1 cellular context compared by ENCODE assay signal in the genomic region with DNA sequence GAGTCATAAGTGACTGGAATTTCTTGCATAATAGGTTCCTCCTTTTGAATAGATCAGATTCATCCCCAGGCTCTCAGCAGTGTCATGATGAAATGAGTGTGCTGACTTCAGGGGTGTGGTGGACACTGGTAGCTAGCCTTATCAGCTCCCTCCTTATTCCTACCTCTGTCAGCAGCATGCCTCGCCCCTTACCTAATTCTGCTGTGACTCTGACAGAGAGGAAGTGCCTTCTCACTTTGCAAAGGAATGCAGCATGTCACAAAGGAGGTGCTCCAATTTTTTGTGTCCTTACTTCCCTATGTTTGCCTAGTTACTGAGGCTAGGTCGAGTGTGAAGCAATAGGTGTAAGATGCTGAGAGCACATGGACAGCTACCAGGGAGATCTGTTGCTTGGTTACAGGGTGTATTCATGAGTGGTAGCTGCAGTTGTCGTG.
TF ChIP-seq lines count a peak whose summit lies in the region.

No MANE protein-coding gene starts in this region.

TF ChIP-seq in GM23338, 12 proteins besides CTCF, POLR2A, EP300 and RAD21 (continued from another document):
- TF ChIP-seq, protein P1, sequence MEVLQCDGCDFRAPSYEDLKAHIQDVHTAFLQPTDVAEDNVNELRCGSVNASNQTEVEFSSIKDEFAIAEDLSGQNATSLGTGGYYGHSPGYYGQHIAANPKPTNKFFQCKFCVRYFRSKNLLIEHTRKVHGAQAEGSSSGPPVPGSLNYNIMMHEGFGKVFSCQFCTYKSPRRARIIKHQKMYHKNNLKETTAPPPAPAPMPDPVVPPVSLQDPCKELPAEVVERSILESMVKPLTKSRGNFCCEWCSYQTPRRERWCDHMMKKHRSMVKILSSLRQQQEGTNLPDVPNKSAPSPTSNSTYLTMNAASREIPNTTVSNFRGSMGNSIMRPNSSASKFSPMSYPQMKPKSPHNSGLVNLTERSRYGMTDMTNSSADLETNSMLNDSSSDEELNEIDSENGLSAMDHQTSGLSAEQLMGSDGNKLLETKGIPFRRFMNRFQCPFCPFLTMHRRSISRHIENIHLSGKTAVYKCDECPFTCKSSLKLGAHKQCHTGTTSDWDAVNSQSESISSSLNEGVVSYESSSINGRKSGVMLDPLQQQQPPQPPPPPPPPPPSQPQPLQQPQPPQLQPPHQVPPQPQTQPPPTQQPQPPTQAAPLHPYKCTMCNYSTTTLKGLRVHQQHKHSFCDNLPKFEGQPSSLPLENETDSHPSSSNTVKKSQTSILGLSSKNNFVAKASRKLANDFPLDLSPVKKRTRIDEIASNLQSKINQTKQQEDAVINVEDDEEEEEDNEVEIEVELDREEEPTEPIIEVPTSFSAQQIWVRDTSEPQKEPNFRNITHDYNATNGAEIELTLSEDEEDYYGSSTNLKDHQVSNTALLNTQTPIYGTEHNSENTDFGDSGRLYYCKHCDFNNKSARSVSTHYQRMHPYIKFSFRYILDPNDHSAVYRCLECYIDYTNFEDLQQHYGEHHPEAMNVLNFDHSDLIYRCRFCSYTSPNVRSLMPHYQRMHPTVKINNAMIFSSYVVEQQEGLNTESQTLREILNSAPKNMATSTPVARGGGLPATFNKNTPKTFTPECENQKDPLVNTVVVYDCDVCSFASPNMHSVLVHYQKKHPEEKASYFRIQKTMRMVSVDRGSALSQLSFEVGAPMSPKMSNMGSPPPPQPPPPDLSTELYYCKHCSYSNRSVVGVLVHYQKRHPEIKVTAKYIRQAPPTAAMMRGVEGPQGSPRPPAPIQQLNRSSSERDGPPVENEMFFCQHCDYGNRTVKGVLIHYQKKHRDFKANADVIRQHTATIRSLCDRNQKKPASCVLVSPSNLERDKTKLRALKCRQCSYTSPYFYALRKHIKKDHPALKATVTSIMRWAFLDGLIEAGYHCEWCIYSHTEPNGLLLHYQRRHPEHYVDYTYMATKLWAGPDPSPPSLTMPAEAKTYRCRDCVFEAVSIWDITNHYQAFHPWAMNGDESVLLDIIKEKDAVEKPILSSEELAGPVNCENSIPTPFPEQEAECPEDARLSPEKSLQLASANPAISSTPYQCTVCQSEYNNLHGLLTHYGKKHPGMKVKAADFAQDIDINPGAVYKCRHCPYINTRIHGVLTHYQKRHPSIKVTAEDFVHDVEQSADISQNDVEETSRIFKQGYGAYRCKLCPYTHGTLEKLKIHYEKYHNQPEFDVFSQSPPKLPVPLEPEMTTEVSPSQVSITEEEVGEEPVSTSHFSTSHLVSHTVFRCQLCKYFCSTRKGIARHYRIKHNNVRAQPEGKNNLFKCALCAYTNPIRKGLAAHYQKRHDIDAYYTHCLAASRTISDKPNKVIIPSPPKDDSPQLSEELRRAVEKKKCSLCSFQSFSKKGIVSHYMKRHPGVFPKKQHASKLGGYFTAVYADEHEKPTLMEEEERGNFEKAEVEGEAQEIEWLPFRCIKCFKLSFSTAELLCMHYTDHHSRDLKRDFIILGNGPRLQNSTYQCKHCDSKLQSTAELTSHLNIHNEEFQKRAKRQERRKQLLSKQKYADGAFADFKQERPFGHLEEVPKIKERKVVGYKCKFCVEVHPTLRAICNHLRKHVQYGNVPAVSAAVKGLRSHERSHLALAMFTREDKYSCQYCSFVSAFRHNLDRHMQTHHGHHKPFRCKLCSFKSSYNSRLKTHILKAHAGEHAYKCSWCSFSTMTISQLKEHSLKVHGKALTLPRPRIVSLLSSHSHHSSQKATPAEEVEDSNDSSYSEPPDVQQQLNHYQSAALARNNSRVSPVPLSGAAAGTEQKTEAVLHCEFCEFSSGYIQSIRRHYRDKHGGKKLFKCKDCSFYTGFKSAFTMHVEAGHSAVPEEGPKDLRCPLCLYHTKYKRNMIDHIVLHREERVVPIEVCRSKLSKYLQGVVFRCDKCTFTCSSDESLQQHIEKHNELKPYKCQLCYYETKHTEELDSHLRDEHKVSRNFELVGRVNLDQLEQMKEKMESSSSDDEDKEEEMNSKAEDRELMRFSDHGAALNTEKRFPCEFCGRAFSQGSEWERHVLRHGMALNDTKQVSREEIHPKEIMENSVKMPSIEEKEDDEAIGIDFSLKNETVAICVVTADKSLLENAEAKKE (CRISPR knock-in tag; IDR thresholded peaks at IDR 0.05), result no peak
- no peak for TF ChIP-seq STAT1 (IDR thresholded peaks at IDR 0.05; ENCODE audit: unreplicated experiment)
- no peak for TF ChIP-seq EZH2 (IDR thresholded peaks at IDR 0.05; ENCODE audit: low read depth, unreplicated experiment)
- TF ChIP-seq CREB1 (CRISPR knock-in tag; IDR thresholded peaks at IDR 0.05; ENCODE audit: low read depth), result no peak
- TF ChIP-seq ZNF114 (CRISPR knock-in tag; IDR thresholded peaks at IDR 0.05), result no peak
- TF ChIP-seq, protein P2, sequence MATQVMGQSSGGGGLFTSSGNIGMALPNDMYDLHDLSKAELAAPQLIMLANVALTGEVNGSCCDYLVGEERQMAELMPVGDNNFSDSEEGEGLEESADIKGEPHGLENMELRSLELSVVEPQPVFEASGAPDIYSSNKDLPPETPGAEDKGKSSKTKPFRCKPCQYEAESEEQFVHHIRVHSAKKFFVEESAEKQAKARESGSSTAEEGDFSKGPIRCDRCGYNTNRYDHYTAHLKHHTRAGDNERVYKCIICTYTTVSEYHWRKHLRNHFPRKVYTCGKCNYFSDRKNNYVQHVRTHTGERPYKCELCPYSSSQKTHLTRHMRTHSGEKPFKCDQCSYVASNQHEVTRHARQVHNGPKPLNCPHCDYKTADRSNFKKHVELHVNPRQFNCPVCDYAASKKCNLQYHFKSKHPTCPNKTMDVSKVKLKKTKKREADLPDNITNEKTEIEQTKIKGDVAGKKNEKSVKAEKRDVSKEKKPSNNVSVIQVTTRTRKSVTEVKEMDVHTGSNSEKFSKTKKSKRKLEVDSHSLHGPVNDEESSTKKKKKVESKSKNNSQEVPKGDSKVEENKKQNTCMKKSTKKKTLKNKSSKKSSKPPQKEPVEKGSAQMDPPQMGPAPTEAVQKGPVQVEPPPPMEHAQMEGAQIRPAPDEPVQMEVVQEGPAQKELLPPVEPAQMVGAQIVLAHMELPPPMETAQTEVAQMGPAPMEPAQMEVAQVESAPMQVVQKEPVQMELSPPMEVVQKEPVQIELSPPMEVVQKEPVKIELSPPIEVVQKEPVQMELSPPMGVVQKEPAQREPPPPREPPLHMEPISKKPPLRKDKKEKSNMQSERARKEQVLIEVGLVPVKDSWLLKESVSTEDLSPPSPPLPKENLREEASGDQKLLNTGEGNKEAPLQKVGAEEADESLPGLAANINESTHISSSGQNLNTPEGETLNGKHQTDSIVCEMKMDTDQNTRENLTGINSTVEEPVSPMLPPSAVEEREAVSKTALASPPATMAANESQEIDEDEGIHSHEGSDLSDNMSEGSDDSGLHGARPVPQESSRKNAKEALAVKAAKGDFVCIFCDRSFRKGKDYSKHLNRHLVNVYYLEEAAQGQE (IDR thresholded peaks at IDR 0.05; ENCODE audit: unreplicated experiment), result no peak
- TF ChIP-seq, protein P3, sequence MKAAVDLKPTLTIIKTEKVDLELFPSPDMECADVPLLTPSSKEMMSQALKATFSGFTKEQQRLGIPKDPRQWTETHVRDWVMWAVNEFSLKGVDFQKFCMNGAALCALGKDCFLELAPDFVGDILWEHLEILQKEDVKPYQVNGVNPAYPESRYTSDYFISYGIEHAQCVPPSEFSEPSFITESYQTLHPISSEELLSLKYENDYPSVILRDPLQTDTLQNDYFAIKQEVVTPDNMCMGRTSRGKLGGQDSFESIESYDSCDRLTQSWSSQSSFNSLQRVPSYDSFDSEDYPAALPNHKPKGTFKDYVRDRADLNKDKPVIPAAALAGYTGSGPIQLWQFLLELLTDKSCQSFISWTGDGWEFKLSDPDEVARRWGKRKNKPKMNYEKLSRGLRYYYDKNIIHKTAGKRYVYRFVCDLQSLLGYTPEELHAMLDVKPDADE (IDR thresholded peaks at IDR 0.05), result no peak
